Comparison of ENCODE assay signal across 17 cellular contexts in genomic region chr22:44132724-44133123, GRCh38. TPM values are rescaled to one million over a fixed set of nuclear protein-coding genes. Genes with fewer than 3 reads are reported as not detected.
"Had no signal": no experiment of that assay in that cellular context is flagged by ENCODE, and none has a peak within 500 bp of the region (broad histone marks: within the 10 kb centered on the region; RNA-seq: fewer than 3 reads in every experiment).

No MANE protein-coding gene starts in this region.

- H3K27ac ChIP-seq: foreskin keratinocyte, ovary, tibial artery, vagina had no signal

- H3K4me3 Mint-ChIP-seq: activated naive CD4-positive, alpha-beta T cell treated with anti-CD3 and anti-CD28 coated beads, Interleukin-2, amount 10 ng/mL, durations not matched to agents 7 days and 5 days; nephron progenitor cell; stimulated activated effector memory CD8-positive, alpha-beta T cell treated with anti-CD3 and anti-CD28 coated beads, Interleukin-12 subunit alpha, Interleukin-12 subunit beta, amount 100 ng/mL, for 72 hours had no signal

- H3K27ac Mint-ChIP-seq: activated naive CD4-positive, alpha-beta T cell treated with anti-CD3 and anti-CD28 coated beads, Interleukin-2, amount 10 ng/mL, durations not matched to agents 7 days and 5 days; activated T-helper 2 cell treated with anti-CD3 and anti-CD28 coated beads, Interferon-gamma antibody, Interleukin-2, Interleukin-4, amounts not matched to agents 10 μg/mL and 5 μg/mL and 100 μg/mL, durations not matched to agents 14 hours and 24 hours and 36 hours; nephron progenitor cell; stimulated activated effector memory CD8-positive, alpha-beta T cell treated with anti-CD3 and anti-CD28 coated beads, Interleukin-12 subunit alpha, Interleukin-12 subunit beta, amount 100 ng/mL, for 72 hours had no signal

- H3K4me1 ChIP-seq: tibial artery had no signal

- H3K4me3 ChIP-seq: ovary, smooth muscle cell, tibial artery, vagina had no signal

- DNase-seq: activated CD4-positive, alpha-beta T cell treated with anti-CD3 and anti-CD28 coated beads, Interleukin-2, amount 50 U/mL, for 1 hour; activated CD4-positive, CD25-positive, alpha-beta regulatory T cell; activated naive CD4-positive, alpha-beta T cell treated with anti-CD3 and anti-CD28 coated beads, Interleukin-2, amount 10 ng/mL, durations not matched to agents 7 days and 5 days; activated T-cell treated with anti-CD3 and anti-CD28 coated beads for 4 hours; foreskin keratinocyte; head of caudate nucleus; left ventricle myocardium superior; nephron progenitor cell; tibial artery had no signal

- H3K4me1 Mint-ChIP-seq: stimulated activated effector memory CD8-positive, alpha-beta T cell treated with anti-CD3 and anti-CD28 coated beads, Interleukin-12 subunit alpha, Interleukin-12 subunit beta, amount 100 ng/mL, for 72 hours had no signal

- H3K36me3 ChIP-seq: ovary had no signal

- H3K9me3 ChIP-seq: ovary had no signal

- H3K4me2 ChIP-seq: smooth muscle cell had no signal

- ATAC-seq: foreskin keratinocyte; stimulated activated effector memory CD8-positive, alpha-beta T cell treated with anti-CD3 and anti-CD28 coated beads, Interleukin-12 subunit alpha, Interleukin-12 subunit beta, amount 100 ng/mL, for 72 hours had no signal

- H3K27me3 ChIP-seq: foreskin keratinocyte, ovary, tibial artery, vagina had no signal

RNA-seq across cellular contexts. Expression of gene PARVG, which starts 48.0 kb away (rescaled TPM):
- total RNA-seq: foreskin keratinocyte, renal cortical epithelial cell had no signal
- polyA plus RNA-seq: endothelial cell of umbilical vein, foreskin keratinocyte, keratinocyte, smooth muscle cell had no signal
